In genomic region chr17:75071478-75072271, GRCh38 we compare ENCODE assay signal across 1 cellular context.
TF ChIP-seq lines count a peak whose summit lies in the region.
"Not testable (repeated sequence)": the region's sequence is repeated elsewhere in the genome, so short reads cannot be mapped to it uniquely, and the experiment has no call there.

No MANE protein-coding gene starts in this region.

TF ChIP-seq in HepG2, 621 proteins besides CTCF, POLR2A, EP300 and RAD21:
- TF ChIP-seq FOXA1, LCORL (IDR thresholded peaks at IDR 0.05): not testable (repeated sequence)
- TF ChIP-seq FOXA1 (CRISPR knock-in tag; IDR thresholded peaks at IDR 0.05) (peak; percentile 66), RARA (CRISPR knock-in tag; IDR thresholded peaks at IDR 0.05) (0 out of 2 replicates have a peak, but pooled peaks have one; percentile 8), MEF2D (CRISPR knock-in tag; IDR thresholded peaks at IDR 0.05) (peak; percentile 82), LCORL (CRISPR knock-in tag; IDR thresholded peaks at IDR 0.05) (peak; percentile 39; the same call in 1 of the 2 replicates), FOXA3 (CRISPR knock-in tag; IDR thresholded peaks at IDR 0.05) (peak; percentile 60; the same call in 1 of the 2 replicates), PAXIP1 (CRISPR knock-in tag; conservative IDR thresholded peaks at IDR 0.05) (peak; percentile 36; the same call in 1 of the 2 replicates), SAP130 (CRISPR knock-in tag; IDR thresholded peaks at IDR 0.05; ENCODE audit: low read depth) (peak; percentile 52), ETV5 (CRISPR knock-in tag; IDR thresholded peaks at IDR 0.05; ENCODE audit: borderline replicate concordance) (peak; percentile 54; the same call in 1 of the 2 replicates), MAFK (conservative IDR thresholded peaks at IDR 0.05 in 1 of 2, IDR thresholded peaks at IDR 0.05 in 1 of 2; ENCODE audit: low read length in 2 of 2) (peak; percentile 19 to 38; a peak in 2 of 4 replicates), ZFP1 (CRISPR knock-in tag; IDR thresholded peaks at IDR 0.05) (peak; percentile 78; the same call in 1 of the 2 replicates), AHDC1 (CRISPR knock-in tag; IDR thresholded peaks at IDR 0.05; ENCODE audit: borderline replicate concordance) (0 out of 2 replicates have a peak, but pooled peaks have one; percentile 27), MED1 (CRISPR knock-in tag; IDR thresholded peaks at IDR 0.05) (peak; percentile 16; the same call in 1 of the 2 replicates)
- TF ChIP-seq, protein P1, sequence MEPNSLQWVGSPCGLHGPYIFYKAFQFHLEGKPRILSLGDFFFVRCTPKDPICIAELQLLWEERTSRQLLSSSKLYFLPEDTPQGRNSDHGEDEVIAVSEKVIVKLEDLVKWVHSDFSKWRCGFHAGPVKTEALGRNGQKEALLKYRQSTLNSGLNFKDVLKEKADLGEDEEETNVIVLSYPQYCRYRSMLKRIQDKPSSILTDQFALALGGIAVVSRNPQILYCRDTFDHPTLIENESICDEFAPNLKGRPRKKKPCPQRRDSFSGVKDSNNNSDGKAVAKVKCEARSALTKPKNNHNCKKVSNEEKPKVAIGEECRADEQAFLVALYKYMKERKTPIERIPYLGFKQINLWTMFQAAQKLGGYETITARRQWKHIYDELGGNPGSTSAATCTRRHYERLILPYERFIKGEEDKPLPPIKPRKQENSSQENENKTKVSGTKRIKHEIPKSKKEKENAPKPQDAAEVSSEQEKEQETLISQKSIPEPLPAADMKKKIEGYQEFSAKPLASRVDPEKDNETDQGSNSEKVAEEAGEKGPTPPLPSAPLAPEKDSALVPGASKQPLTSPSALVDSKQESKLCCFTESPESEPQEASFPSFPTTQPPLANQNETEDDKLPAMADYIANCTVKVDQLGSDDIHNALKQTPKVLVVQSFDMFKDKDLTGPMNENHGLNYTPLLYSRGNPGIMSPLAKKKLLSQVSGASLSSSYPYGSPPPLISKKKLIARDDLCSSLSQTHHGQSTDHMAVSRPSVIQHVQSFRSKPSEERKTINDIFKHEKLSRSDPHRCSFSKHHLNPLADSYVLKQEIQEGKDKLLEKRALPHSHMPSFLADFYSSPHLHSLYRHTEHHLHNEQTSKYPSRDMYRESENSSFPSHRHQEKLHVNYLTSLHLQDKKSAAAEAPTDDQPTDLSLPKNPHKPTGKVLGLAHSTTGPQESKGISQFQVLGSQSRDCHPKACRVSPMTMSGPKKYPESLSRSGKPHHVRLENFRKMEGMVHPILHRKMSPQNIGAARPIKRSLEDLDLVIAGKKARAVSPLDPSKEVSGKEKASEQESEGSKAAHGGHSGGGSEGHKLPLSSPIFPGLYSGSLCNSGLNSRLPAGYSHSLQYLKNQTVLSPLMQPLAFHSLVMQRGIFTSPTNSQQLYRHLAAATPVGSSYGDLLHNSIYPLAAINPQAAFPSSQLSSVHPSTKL (CRISPR knock-in tag; IDR thresholded peaks at IDR 0.05) = 0 out of 2 replicates have a peak, but pooled peaks have one; percentile 37
